Comparison of ENCODE assay signal across 15 cellular contexts in genomic region chr5:112284561-112284960, GRCh38.
DNase-seq lines count a peak whose midpoint lies in the region; ATAC-seq lines count a peak whose summit lies in the region.
"Had no signal": no experiment of that assay in that cellular context is flagged by ENCODE, and none has a peak within 500 bp of the region (broad histone marks: within the 10 kb centered on the region; RNA-seq: fewer than 3 reads in every experiment).

No MANE protein-coding gene starts in this region.

- intact Hi-C loops in Right ventricle myocardium superior (cut with DNase I) (no loop called here), cardiac septum (cut with DNase I) (no loop called here)

- DNase-seq in DMS 273 (lab: John Stamatoyannopoulos, UW; ENCODE audit: unreplicated experiment): peak; percentile 30
- DNase-seq in DMS 273 treated with DMSO at 0.1 percent for 48 hours (lab: John Stamatoyannopoulos, UW): no peak
- no peak for DNase-seq in Right ventricle myocardium superior
- DNase-seq in cardiac septum (ENCODE audit: low spot score): no peak
- peak; percentile 19 for DNase-seq in left kidney (ENCODE audit: low read depth, low spot score)
- DNase-seq in AG20443 (ENCODE audit: low spot score): no peak
- DNase-seq in putamen (ENCODE audit: low spot score): no peak
- DNase-seq in NCI-H526 (lab: John Stamatoyannopoulos, UW): no peak
- DNase-seq: AML-193; CD4-positive, CD25-positive, alpha-beta regulatory T cell; DMS79; H7; IMR-90 had no signal

- peak; percentile 51 for ATAC-seq in Right ventricle myocardium superior (ENCODE audit: poor library complexity)
- ATAC-seq: GM12878, GM23338 had no signal

Comparison
In these comparisons a context has a peak if more than half of its experiments do, and no peak if none do; other contexts are left out.
1. DNase-seq: peak in DMS 273 (single experiment) and left kidney (single experiment); none in DMS 273 treated with DMSO at 0.1 percent for 48 hours (single experiment), Right ventricle myocardium superior (single experiment), cardiac septum (single experiment), AG20443 (single experiment), putamen (single experiment) and NCI-H526 (0 of 2).